8 cellular contexts compared by ENCODE assay signal in genomic region chr11:62552931-62553838, GRCh38. TPM values are rescaled to one million over a fixed set of nuclear protein-coding genes. Genes with fewer than 3 reads are reported as not detected.
DNase-seq lines count a peak whose midpoint lies in the region; ATAC-seq and TF ChIP-seq lines count a peak whose summit lies in the region.

No MANE protein-coding gene starts in this region.

- peak overlapping the region; percentile 57 for H3K4me2 ChIP-seq in parathyroid adenoma (ENCODE audit: low read length)

- H3K9me3 ChIP-seq in parathyroid adenoma (ENCODE audit: control insufficient read depth, low read length): no peaks in the 10 kb centered on the region

- H3K79me2 ChIP-seq in parathyroid adenoma: no peaks in the 10 kb centered on the region

- H2AFZ ChIP-seq in parathyroid adenoma: peak overlapping the region; percentile 84

- peak; percentile 90 for DNase-seq in GM04504 (ENCODE audit: low read depth)
- peak; percentile 86 for DNase-seq in OCI-M1 (lab: John Stamatoyannopoulos, UW)
- no peak for DNase-seq in activated naive CD4-positive, alpha-beta T cell treated with anti-CD3 and anti-CD28 coated beads, Interleukin-2, amount 50 U/mL, for 72 hours (ENCODE audit: low spot score in 2 of 2)
- DNase-seq in glomerular endothelial cell (ENCODE audit: extremely low read depth, low read depth, low spot score): peak; percentile 91

- H3K36me3 ChIP-seq in parathyroid adenoma (ENCODE audit: control insufficient read depth, insufficient read depth, low read length): no peaks in the 10 kb centered on the region

- H3K4me3 ChIP-seq in parathyroid adenoma (ENCODE audit: low read depth, low read length): peak overlapping the region; percentile 23

- ATAC-seq in activated naive CD4-positive, alpha-beta T cell treated with anti-CD3 and anti-CD28 coated beads, Interleukin-2, amount 50 U/mL, for 72 hours: peak in 1 of 2 donors; percentile 13
- no peak for ATAC-seq in HG03460 (IDR thresholded peaks at IDR 0.05; ENCODE audit: unreplicated experiment)
- ATAC-seq in GM21737 (IDR thresholded peaks at IDR 0.05; ENCODE audit: unreplicated experiment): no peak
- ATAC-seq in GM19324 (IDR thresholded peaks at IDR 0.05; ENCODE audit: low FRiP score, unreplicated experiment): no peak

- TF ChIP-seq CTCF in parathyroid adenoma (IDR thresholded peaks at IDR 0.05): no peak

- peaks cover 0 to 21% of the 10 kb centered on the region in 2 donors for H3K36me3 Mint-ChIP-seq in activated naive CD4-positive, alpha-beta T cell treated with anti-CD3 and anti-CD28 coated beads, Interleukin-2, amount 50 U/mL, for 72 hours

- H3K27ac Mint-ChIP-seq in activated naive CD4-positive, alpha-beta T cell treated with anti-CD3 and anti-CD28 coated beads, Interleukin-2, amount 50 U/mL, for 72 hours: peak overlapping the region; percentile 99

- H3K4me1 ChIP-seq in parathyroid adenoma: peaks cover 44% of the 10 kb centered on the region

- no peaks in the 10 kb centered on the region for H3K27me3 ChIP-seq in parathyroid adenoma (ENCODE audit: control insufficient read depth, insufficient read depth, low read length)

- H3K27ac ChIP-seq in parathyroid adenoma: peak overlapping the region; percentile 98

- no peak overlapping the region for H3K9ac ChIP-seq in parathyroid adenoma

- no peaks in the 10 kb centered on the region for H3K9me3 Mint-ChIP-seq in activated naive CD4-positive, alpha-beta T cell treated with anti-CD3 and anti-CD28 coated beads, Interleukin-2, amount 50 U/mL, for 72 hours

RNA-seq across cellular contexts. Expression of gene AHNAK, which starts 6.6 kb away (rescaled TPM):
- 10 to 100 TPM; 17.6 to 97.3 TPM for total RNA-seq in activated naive CD4-positive, alpha-beta T cell treated with anti-CD3 and anti-CD28 coated beads, Interleukin-2, amount 50 U/mL, for 72 hours
- 562 and 666 TPM in 2 replicates for total RNA-seq in glomerular endothelial cell

RNA-seq across cellular contexts. Expression of gene EEF1G, which starts 20.5 kb away (rescaled TPM):
- total RNA-seq in activated naive CD4-positive, alpha-beta T cell treated with anti-CD3 and anti-CD28 coated beads, Interleukin-2, amount 50 U/mL, for 72 hours: 1,000 to 10,000 TPM; 1,622 to 2,023 TPM
- 1,186 and 1,947 TPM in 2 replicates for total RNA-seq in glomerular endothelial cell

RNA-seq across cellular contexts. Expression of gene TUT1, which starts 38.1 kb away (rescaled TPM):
- 10 to 100 TPM; 31.8 to 34.9 TPM for total RNA-seq in activated naive CD4-positive, alpha-beta T cell treated with anti-CD3 and anti-CD28 coated beads, Interleukin-2, amount 50 U/mL, for 72 hours
- total RNA-seq in glomerular endothelial cell: 12.8 and 16.8 TPM in 2 replicates

RNA-seq across cellular contexts. Expression of gene MTA2, which starts 48.5 kb away (rescaled TPM):
- 100 to 1,000 TPM; 180 to 259 TPM for total RNA-seq in activated naive CD4-positive, alpha-beta T cell treated with anti-CD3 and anti-CD28 coated beads, Interleukin-2, amount 50 U/mL, for 72 hours
- total RNA-seq in glomerular endothelial cell: 143 and 154 TPM in 2 replicates

RNA-seq across cellular contexts. Expression of gene EML3, which starts 59.4 kb away (rescaled TPM):
- total RNA-seq in activated naive CD4-positive, alpha-beta T cell treated with anti-CD3 and anti-CD28 coated beads, Interleukin-2, amount 50 U/mL, for 72 hours: 100 to 1,000 TPM; 104 to 141 TPM
- total RNA-seq in glomerular endothelial cell: 33.2 and 83.2 TPM in 2 replicates

Comparison
In these comparisons a context has a peak if more than half of its experiments do, and no peak if none do; other contexts are left out.
1. DNase-seq: peak in GM04504 (single experiment), OCI-M1 (single experiment) and glomerular endothelial cell (single experiment); none in activated naive CD4-positive, alpha-beta T cell treated with anti-CD3 and anti-CD28 coated beads, Interleukin-2, amount 50 U/mL, for 72 hours (0 of 2).